ENCODE assay signal across 21 cellular contexts in genomic region chr15:80888846-80889245, GRCh38.
DNase-seq lines count a peak whose midpoint lies in the region; ATAC-seq and TF ChIP-seq lines count a peak whose summit lies in the region.
"Had no signal": no experiment of that assay in that cellular context is flagged by ENCODE, and none has a peak within 500 bp of the region (broad histone marks: within the 10 kb centered on the region; RNA-seq: fewer than 3 reads in every experiment).

No MANE protein-coding gene starts in this region.

- POLR2A ChIA-PET in activated CD4-positive, alpha-beta T cell treated with anti-CD3 and anti-CD28 coated beads, Interleukin-2, amount 10 ng/mL, durations not matched to agents 7 days and 5 days (lab: Charles Lee) = no interaction called here
- POLR2A ChIA-PET in activated naive CD8-positive, alpha-beta T cell treated with anti-CD3 and anti-CD28 coated beads, Interleukin-2, amount 10 ng/mL, durations not matched to agents 7 days and 5 days (lab: Charles Lee) = no interaction called here
- POLR2A ChIA-PET in RWPE1 (lab: Yijun Ruan, JAX; ENCODE audit: low non-redundant PET) = no interaction called here

- no peak overlapping the region for H3K4me3 ChIP-seq in Jurkat, Clone E6-1 (ENCODE audit: low read length)
- H3K4me3 ChIP-seq: GM23338 had no signal

- intact Hi-C loops in CD14-positive monocyte (cut with micrococcal nuclease) = no loop called here

- TF ChIP-seq CTCF in CD14-positive monocyte (IDR thresholded peaks at IDR 0.05) = no peak
- TF ChIP-seq CTCF in RWPE1 (conservative IDR thresholded peaks at IDR 0.05; ENCODE audit: low read depth) = no peak

- CTCF ChIA-PET in activated CD4-positive, alpha-beta T cell treated with anti-CD3 and anti-CD28 coated beads, Interleukin-2, amount 10 ng/mL, durations not matched to agents 7 days and 5 days (lab: Charles Lee) = no interaction called here
- CTCF ChIA-PET in RWPE1 (lab: Yijun Ruan, JAX) = no interaction called here

- H3K4me3 Mint-ChIP-seq in activated CD4-positive, alpha-beta T cell treated with anti-CD3 and anti-CD28 coated beads, Interleukin-2, amount 10 ng/mL, durations not matched to agents 7 days and 5 days = no peak overlapping the region
- H3K4me3 Mint-ChIP-seq in activated naive CD8-positive, alpha-beta T cell treated with anti-CD3 and anti-CD28 coated beads, Interleukin-2, amount 10 ng/mL, durations not matched to agents 7 days and 5 days = no peak overlapping the region
- no peak overlapping the region for H3K4me3 Mint-ChIP-seq in activated naive CD8-positive, alpha-beta T cell treated with anti-CD3 and anti-CD28 coated beads for 36 hours
- no peak overlapping the region for H3K4me3 Mint-ChIP-seq in CD14-positive monocyte
- H3K4me3 Mint-ChIP-seq: CD4-positive, alpha-beta T cell; CD8-positive, alpha-beta memory T cell; GM23338; H9 had no signal

- no peaks in the 10 kb centered on the region for H3K9me3 Mint-ChIP-seq in activated CD4-positive, alpha-beta T cell treated with anti-CD3 and anti-CD28 coated beads, Interleukin-2, amount 10 ng/mL, durations not matched to agents 7 days and 5 days
- no peaks in the 10 kb centered on the region for H3K9me3 Mint-ChIP-seq in activated naive CD8-positive, alpha-beta T cell treated with anti-CD3 and anti-CD28 coated beads, Interleukin-2, amount 10 ng/mL, durations not matched to agents 7 days and 5 days
- no peaks in the 10 kb centered on the region for H3K9me3 Mint-ChIP-seq in activated naive CD8-positive, alpha-beta T cell treated with anti-CD3 and anti-CD28 coated beads for 36 hours
- H3K9me3 Mint-ChIP-seq in CD14-positive monocyte = no peaks in the 10 kb centered on the region
- H3K9me3 Mint-ChIP-seq: CD4-positive, alpha-beta T cell; CD8-positive, alpha-beta memory T cell; GM23338; H9 had no signal

- peak; percentile 23 for DNase-seq in activated CD4-positive, alpha-beta T cell treated with anti-CD3 and anti-CD28 coated beads, Interleukin-2, amount 10 ng/mL, durations not matched to agents 7 days and 5 days
- DNase-seq in activated CD4-positive, alpha-beta T cell treated with anti-CD3 and anti-CD28 coated beads for 1 hour = no peak
- no peak for DNase-seq in activated naive CD8-positive, alpha-beta T cell treated with anti-CD3 and anti-CD28 coated beads, Interleukin-2, amount 10 ng/mL, durations not matched to agents 7 days and 5 days
- no peak for DNase-seq in activated naive CD8-positive, alpha-beta T cell treated with anti-CD3 and anti-CD28 coated beads for 36 hours
- peak; percentile 44 for DNase-seq in Jurkat, Clone E6-1 (ENCODE audit: low read depth, low spot score)
- no peak for DNase-seq in CD14-positive monocyte (ENCODE audit: low spot score)
- DNase-seq in RWPE1 (ENCODE audit: low spot score) = no peak
- DNase-seq in left lobe of liver (ENCODE audit: low spot score) = no peak
- DNase-seq: ACHN; AML-193; BE2C; CD4-positive, alpha-beta T cell; CD8-positive, alpha-beta memory T cell; DMS 273 treated with DMSO at 0.1 percent for 48 hours; DMS79; GF-D8; H9 had no signal

- peaks cover 7% of the 10 kb centered on the region for H3K27me3 Mint-ChIP-seq in activated CD4-positive, alpha-beta T cell treated with anti-CD3 and anti-CD28 coated beads, Interleukin-2, amount 10 ng/mL, durations not matched to agents 7 days and 5 days
- H3K27me3 Mint-ChIP-seq in activated naive CD8-positive, alpha-beta T cell treated with anti-CD3 and anti-CD28 coated beads, Interleukin-2, amount 10 ng/mL, durations not matched to agents 7 days and 5 days = peaks cover 21% of the 10 kb centered on the region
- no peaks in the 10 kb centered on the region for H3K27me3 Mint-ChIP-seq in activated naive CD8-positive, alpha-beta T cell treated with anti-CD3 and anti-CD28 coated beads for 36 hours
- peaks cover 0 to 5% (median 1%) of the 10 kb centered on the region in 3 donors for H3K27me3 Mint-ChIP-seq in CD14-positive monocyte (ENCODE audit: low read depth in 3 of 3)
- H3K27me3 Mint-ChIP-seq: CD4-positive, alpha-beta T cell; CD8-positive, alpha-beta memory T cell had no signal

- H3K27ac Mint-ChIP-seq in activated CD4-positive, alpha-beta T cell treated with anti-CD3 and anti-CD28 coated beads, Interleukin-2, amount 10 ng/mL, durations not matched to agents 7 days and 5 days = no peak overlapping the region
- no peak overlapping the region for H3K27ac Mint-ChIP-seq in activated naive CD8-positive, alpha-beta T cell treated with anti-CD3 and anti-CD28 coated beads, Interleukin-2, amount 10 ng/mL, durations not matched to agents 7 days and 5 days
- no peak overlapping the region for H3K27ac Mint-ChIP-seq in activated naive CD8-positive, alpha-beta T cell treated with anti-CD3 and anti-CD28 coated beads for 36 hours
- no peak overlapping the region for H3K27ac Mint-ChIP-seq in CD14-positive monocyte
- H3K27ac Mint-ChIP-seq: CD4-positive, alpha-beta T cell; CD8-positive, alpha-beta memory T cell; GM23338; H9 had no signal

- no peaks in the 10 kb centered on the region for H3K36me3 Mint-ChIP-seq in activated CD4-positive, alpha-beta T cell treated with anti-CD3 and anti-CD28 coated beads, Interleukin-2, amount 10 ng/mL, durations not matched to agents 7 days and 5 days (ENCODE audit: low read depth)
- no peaks in the 10 kb centered on the region for H3K36me3 Mint-ChIP-seq in activated naive CD8-positive, alpha-beta T cell treated with anti-CD3 and anti-CD28 coated beads, Interleukin-2, amount 10 ng/mL, durations not matched to agents 7 days and 5 days
- no peaks in the 10 kb centered on the region for H3K36me3 Mint-ChIP-seq in activated naive CD8-positive, alpha-beta T cell treated with anti-CD3 and anti-CD28 coated beads for 36 hours
- no peaks in the 10 kb centered on the region for H3K36me3 Mint-ChIP-seq in CD14-positive monocyte
- H3K36me3 Mint-ChIP-seq: CD8-positive, alpha-beta memory T cell had no signal

- ATAC-seq in activated naive CD8-positive, alpha-beta T cell treated with anti-CD3 and anti-CD28 coated beads, Interleukin-2, amount 10 ng/mL, durations not matched to agents 7 days and 5 days (ENCODE audit: low read depth) = peak; percentile 58
- ATAC-seq in left lobe of liver = no peak
- ATAC-seq: GM23338, HCT116 had no signal

- H3K27ac ChIP-seq in RWPE1 = no peak overlapping the region
- H3K27ac ChIP-seq: 22Rv1, C4-2B had no signal

- peaks cover 19% of the 10 kb centered on the region for H3K4me1 Mint-ChIP-seq in activated CD4-positive, alpha-beta T cell treated with anti-CD3 and anti-CD28 coated beads, Interleukin-2, amount 10 ng/mL, durations not matched to agents 7 days and 5 days
- H3K4me1 Mint-ChIP-seq in activated naive CD8-positive, alpha-beta T cell treated with anti-CD3 and anti-CD28 coated beads, Interleukin-2, amount 10 ng/mL, durations not matched to agents 7 days and 5 days = peaks cover 8% of the 10 kb centered on the region
- H3K4me1 Mint-ChIP-seq in activated naive CD8-positive, alpha-beta T cell treated with anti-CD3 and anti-CD28 coated beads for 36 hours = peaks cover 6% of the 10 kb centered on the region
- peaks cover 10% of the 10 kb centered on the region for H3K4me1 Mint-ChIP-seq in CD14-positive monocyte

Comparison
In these comparisons a context has a peak if more than half of its experiments do, and no peak if none do; other contexts are left out.
1. DNase-seq: peak in activated CD4-positive, alpha-beta T cell treated with anti-CD3 and anti-CD28 coated beads, Interleukin-2, amount 10 ng/mL, durations not matched to agents 7 days and 5 days (single experiment) and Jurkat, Clone E6-1 (single experiment); none in activated CD4-positive, alpha-beta T cell treated with anti-CD3 and anti-CD28 coated beads for 1 hour (single experiment), activated naive CD8-positive, alpha-beta T cell treated with anti-CD3 and anti-CD28 coated beads, Interleukin-2, amount 10 ng/mL, durations not matched to agents 7 days and 5 days (single experiment), activated naive CD8-positive, alpha-beta T cell treated with anti-CD3 and anti-CD28 coated beads for 36 hours (single experiment), CD14-positive monocyte (single experiment), RWPE1 (single experiment) and left lobe of liver (single experiment).